In genomic region chr7:147990079-147990478, GRCh38 we compare ENCODE assay signal across 25 cellular contexts.
"Had no signal": no experiment of that assay in that cellular context is flagged by ENCODE, and none has a peak within 500 bp of the region (broad histone marks: within the 10 kb centered on the region; RNA-seq: fewer than 3 reads in every experiment).

No MANE protein-coding gene starts in this region.

- H3K4me3 Mint-ChIP-seq: dendritic cell treated with granulocyte-macrophage colony-stimulating factor and Interleukin-4, amounts not matched to agents 40 ng/mL and 50 ng/mL, for 4 days; effector memory CD8-positive, alpha-beta T cell had no signal

- H3K27ac Mint-ChIP-seq: dendritic cell treated with granulocyte-macrophage colony-stimulating factor and Interleukin-4, amounts not matched to agents 40 ng/mL and 50 ng/mL, for 4 days; effector memory CD8-positive, alpha-beta T cell had no signal

- H3K36me3 ChIP-seq: colonic mucosa, esophagus muscularis mucosa, esophagus squamous epithelium, gastrocnemius medialis, gastroesophageal sphincter, heart left ventricle, heart right ventricle had no signal

- H3K27me3 ChIP-seq: colonic mucosa, dorsolateral prefrontal cortex, esophagus muscularis mucosa, esophagus squamous epithelium, foreskin keratinocyte, gastrocnemius medialis, gastroesophageal sphincter, heart right ventricle, hepatocyte had no signal

- ATAC-seq: effector memory CD8-positive, alpha-beta T cell; esophagus mucosa; foreskin keratinocyte; gastrocnemius medialis; gastroesophageal sphincter; heart left ventricle; heart right ventricle had no signal

- DNase-seq: colonic mucosa; cortex of kidney; dermis blood vessel endothelial cell; dorsolateral prefrontal cortex; effector CD4-positive, alpha-beta T cell; effector CD8-positive, alpha-beta T cell; effector memory CD4-positive, alpha-beta T cell; effector memory CD8-positive, alpha-beta T cell; erythroblast; esophagus squamous epithelium; foreskin fibroblast; foreskin keratinocyte; foreskin melanocyte; gastrocnemius medialis; glutamatergic neuron; head of caudate nucleus; heart left ventricle; heart right ventricle had no signal

- H3K4me1 ChIP-seq: colonic mucosa, esophagus muscularis mucosa, esophagus squamous epithelium, foreskin keratinocyte, gastrocnemius medialis, gastroesophageal sphincter, heart left ventricle, heart right ventricle had no signal

- H3K4me3 ChIP-seq: colonic mucosa, coronary artery, dorsolateral prefrontal cortex, esophagus muscularis mucosa, esophagus squamous epithelium, gastrocnemius medialis, gastroesophageal sphincter, heart left ventricle, heart right ventricle, hepatocyte had no signal

- H3K27ac ChIP-seq: colonic mucosa, coronary artery, dorsolateral prefrontal cortex, epithelial cell of prostate, esophagus muscularis mucosa, esophagus squamous epithelium, foreskin keratinocyte, gastrocnemius medialis, gastroesophageal sphincter, heart left ventricle, heart right ventricle, hepatocyte had no signal

- H3K27me3 Mint-ChIP-seq: dendritic cell treated with granulocyte-macrophage colony-stimulating factor and Interleukin-4, amounts not matched to agents 40 ng/mL and 50 ng/mL, for 4 days; effector memory CD8-positive, alpha-beta T cell had no signal

- H3K9me3 ChIP-seq: colonic mucosa, esophagus squamous epithelium, gastrocnemius medialis had no signal
